Comparison of ENCODE assay signal across 11 cellular contexts in the genomic region with DNA sequence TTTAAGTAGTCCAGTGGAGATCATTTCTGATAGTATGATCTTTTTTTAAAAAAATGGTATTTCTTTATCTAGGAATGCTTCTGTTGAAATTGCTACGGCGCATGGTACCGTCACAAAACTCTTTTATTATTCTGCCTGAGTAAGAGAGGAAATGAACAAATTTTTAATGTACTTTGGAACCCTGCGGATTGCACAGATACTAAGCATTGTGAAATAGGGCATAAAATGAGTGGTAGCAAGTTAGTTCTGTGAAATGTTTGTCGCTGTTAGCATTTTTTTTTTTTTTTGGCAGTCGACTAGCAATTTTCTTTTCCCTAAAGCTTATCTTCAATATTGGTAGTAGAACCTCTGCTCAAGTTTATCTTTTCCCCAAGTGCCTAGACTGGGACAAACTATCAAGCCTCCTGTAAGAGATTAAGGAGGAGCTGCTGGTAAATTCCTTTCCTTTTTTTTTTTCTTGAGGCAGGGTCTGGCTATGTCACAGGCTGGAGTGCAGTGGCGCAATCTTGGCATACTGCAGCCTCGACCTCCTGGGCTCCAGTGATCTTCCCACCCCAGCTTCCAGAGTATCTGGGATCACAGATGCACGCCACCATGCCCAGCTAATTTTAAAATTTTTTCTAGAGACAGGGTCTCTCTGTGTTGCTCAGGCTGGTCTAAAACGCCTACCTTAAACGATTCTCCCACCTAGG. TPM values are rescaled to one million over a fixed set of nuclear protein-coding genes. Genes with fewer than 3 reads are reported as not detected.
DNase-seq lines count a peak whose midpoint lies in the region; ATAC-seq, FAIRE-seq and TF ChIP-seq lines count a peak whose summit lies in the region.
"Had no signal": no experiment of that assay in that cellular context is flagged by ENCODE, and none has a peak within 500 bp of the region (broad histone marks: within the 10 kb centered on the region; RNA-seq: fewer than 3 reads in every experiment).

No MANE protein-coding gene starts in this region.

- H3K36me3 ChIP-seq in cardiac muscle cell: no peaks in the 10 kb centered on the region
- no peaks in the 10 kb centered on the region for H3K36me3 ChIP-seq in bronchial epithelial cell (ENCODE audit: control insufficient read depth, insufficient read depth, low read length)
- no peaks in the 10 kb centered on the region for H3K36me3 ChIP-seq in upper lobe of right lung
- H3K36me3 ChIP-seq: BLaER1 had no signal

- peak in 1 of 2 donors; percentile 90 for DNase-seq in cardiac muscle cell (ENCODE audit: low read depth in 1 of 2, low spot score in 1 of 2)
- no peak for DNase-seq in Right ventricle myocardium inferior (ENCODE audit: missing footprints)
- peak; percentile 18 for DNase-seq in bronchial epithelial cell (ENCODE audit: low read depth)
- DNase-seq in left lobe of liver (ENCODE audit: low spot score): peak; percentile 56
- DNase-seq in upper lobe of right lung: no peak
- DNase-seq in RPMI8226: no peak
- no peak for DNase-seq in mucosa of gallbladder (ENCODE audit: low spot score)
- DNase-seq: activated T-cell treated with anti-CD3 and anti-CD28 coated beads, Interleukin-2, amount 50 U/mL, for 72 hours; left colon had no signal

- FAIRE-seq in bronchial epithelial cell (lab: Jason Lieb, UNC): no peak

- intact Hi-C loops in Right ventricle myocardium inferior (cut with DNase I) (loop anchor here (5.0 kb wide), 3 partner anchors 43 to 248 kb away; no protein-coding TSS in a partner anchor), upper lobe of right lung (cut with DNase I) (no loop called here)

- H3K9me3 ChIP-seq in cardiac muscle cell (ENCODE audit: low read depth): no peaks in the 10 kb centered on the region
- no peaks in the 10 kb centered on the region for H3K9me3 ChIP-seq in upper lobe of right lung
- H3K9me3 ChIP-seq: BLaER1 had no signal

- H3K27ac ChIP-seq in cardiac muscle cell: peak overlapping the region; percentile 85
- peak overlapping the region; percentile 70 for H3K27ac ChIP-seq in upper lobe of right lung
- H3K27ac ChIP-seq: BLaER1 had no signal

- TF ChIP-seq CTCF in cardiac muscle cell (IDR thresholded peaks at IDR 0.05; ENCODE audit: low read depth, low read length): no peak
- TF ChIP-seq CTCF in bronchial epithelial cell (IDR thresholded peaks at IDR 0.05; ENCODE audit: insufficient read depth, low read length, severe bottlenecking): no peak
- TF ChIP-seq CTCF in upper lobe of right lung (IDR thresholded peaks at IDR 0.05): no peak

- H3K4me1 ChIP-seq in cardiac muscle cell (ENCODE audit: low read depth) (peaks cover 18% of the 10 kb centered on the region), upper lobe of right lung (peaks cover 25% of the 10 kb centered on the region)

- H3K4me3 ChIP-seq in cardiac muscle cell (peak overlapping the region; percentile 66), bronchial epithelial cell (ENCODE audit: low read depth, low read length) (no peak overlapping the region), upper lobe of right lung (peak overlapping the region; percentile 65)

- no peaks in the 10 kb centered on the region for H3K27me3 ChIP-seq in cardiac muscle cell
- no peaks in the 10 kb centered on the region for H3K27me3 ChIP-seq in bronchial epithelial cell (ENCODE audit: control insufficient read depth, insufficient read depth, low read length)
- no peaks in the 10 kb centered on the region for H3K27me3 ChIP-seq in upper lobe of right lung

- ATAC-seq in Right ventricle myocardium inferior (no peak), left lobe of liver (no peak), upper lobe of right lung (no peak), HG02798 (IDR thresholded peaks at IDR 0.05; ENCODE audit: poor library complexity, unreplicated experiment) (no peak)
- ATAC-seq: activated T-cell treated with anti-CD3 and anti-CD28 coated beads, Interleukin-2, amount 50 U/mL, for 72 hours; left colon had no signal

RNA-seq across cellular contexts. Expression of gene ITSN1, which starts 2.2 kb away (rescaled TPM):
- total RNA-seq in cardiac muscle cell (125 and 139 TPM in 2 replicates), Right ventricle myocardium inferior (42.5 TPM), bronchial epithelial cell (15.0 and 15.5 TPM in 2 replicates), left lobe of liver (33.6 TPM), upper lobe of right lung (32.0 TPM), mucosa of gallbladder (48.0 TPM)
- 90.9 and 92.4 TPM in 2 replicates for polyA plus RNA-seq in cardiac muscle cell

RNA-seq across cellular contexts. Expression of gene CRYZL1, which starts 3.0 kb away (rescaled TPM):
- total RNA-seq in cardiac muscle cell (17.0 and 58.3 TPM in 2 replicates), Right ventricle myocardium inferior (23.2 TPM), bronchial epithelial cell (10.8 and 23.0 TPM in 2 replicates), left lobe of liver (10.4 TPM), upper lobe of right lung (38.0 TPM), mucosa of gallbladder (29.1 TPM)
- 58.1 and 79.4 TPM in 2 replicates for polyA plus RNA-seq in cardiac muscle cell

RNA-seq across cellular contexts. Expression of gene DONSON, which starts 56.0 kb away (rescaled TPM):
- total RNA-seq in cardiac muscle cell (25.2 TPM in 2 replicates), Right ventricle myocardium inferior (6.6 TPM), bronchial epithelial cell (6.6 and 8.4 TPM in 2 replicates), left lobe of liver (6.2 TPM), upper lobe of right lung (4.4 TPM), mucosa of gallbladder (10.1 TPM)
- polyA plus RNA-seq in cardiac muscle cell: 34.9 and 38.5 TPM in 2 replicates

Comparison
In these comparisons a context has a peak if more than half of its experiments do, and no peak if none do; other contexts are left out.
1. DNase-seq: peak in bronchial epithelial cell (single experiment) and left lobe of liver (single experiment); none in Right ventricle myocardium inferior (single experiment), upper lobe of right lung (single experiment), RPMI8226 (single experiment) and mucosa of gallbladder (single experiment).